Comparison of ENCODE assay signal across 25 cellular contexts in genomic region chr9:5748438-5748837, GRCh38.
"Had no signal": no experiment of that assay in that cellular context is flagged by ENCODE, and none has a peak within 500 bp of the region (broad histone marks: within the 10 kb centered on the region; RNA-seq: fewer than 3 reads in every experiment).

No MANE protein-coding gene starts in this region.

- H3K4me1 ChIP-seq: ascending aorta, body of pancreas had no signal

- H3K9me3 ChIP-seq: ascending aorta, body of pancreas, MG63 had no signal

- H3K36me3 ChIP-seq: MG63 had no signal

- H3K4me3 ChIP-seq: ascending aorta, body of pancreas, MG63 had no signal

- H3K4me1 Mint-ChIP-seq: activated B cell treated with CpG ODN at 0.5 μM for 24 hours had no signal

- H3K27ac Mint-ChIP-seq: activated B cell treated with CpG ODN at 0.5 μM for 24 hours; activated CD4-positive, alpha-beta T cell treated with anti-CD3 and anti-CD28 coated beads, Interleukin-2, amount 10 ng/mL, durations not matched to agents 24 days and 14 days; activated T-helper 2 cell treated with anti-CD3 and anti-CD28 coated beads, Interferon-gamma antibody, Interleukin-2, Interleukin-4, amounts not matched to agents 10 μg/mL and 5 μg/mL and 100 μg/mL, durations not matched to agents 14 hours and 24 hours and 36 hours; T-helper 1 cell treated with Interleukin-12 subunit alpha and Interleukin-12 subunit beta and Interleukin-4 antibody, amounts not matched to agents 30 μg/mL and 1 μg/mL, for 36 hours had no signal

- H3K27me3 ChIP-seq: ascending aorta, body of pancreas, MG63 had no signal

- H3K27ac ChIP-seq: ascending aorta, body of pancreas had no signal

- FAIRE-seq: bronchial epithelial cell, TTC549 had no signal

- ATAC-seq: body of pancreas, PC-3 had no signal

- DNase-seq: activated B cell treated with CpG ODN at 0.5 μM for 24 hours; activated CD4-positive, alpha-beta T cell treated with anti-CD3 and anti-CD28 coated beads for 1 hour; activated CD4-positive, alpha-beta T cell treated with anti-CD3 and anti-CD28 coated beads, Interleukin-2, amount 10 ng/mL, durations not matched to agents 24 days and 14 days; activated CD4-positive, alpha-beta T cell treated with anti-CD3 and anti-CD28 coated beads, Interleukin-2, amount 50 U/mL, for 48 hours; activated gamma-delta T cell treated with Interleukin-2 at 50 U/mL for 16 hours; activated T-cell treated with anti-CD3 and anti-CD28 coated beads for 4 hours; activated T-cell treated with anti-CD3 and anti-CD28 coated beads, Interleukin-2, amount 50 U/mL, for 48 hours; body of pancreas; central memory CD4-positive, alpha-beta T cell; MG63; NCI-H1048; NCI-H146; NCI-H187 treated with DMSO at 0.1 percent for 48 hours; NCI-H2081 treated with DMSO at 0.1 percent for 48 hours; NCI-H446; NCI-H524; PC-3; SHP77 treated with DMSO at 0.1 percent for 48 hours; T-helper 9 cell had no signal

- H3K4me3 Mint-ChIP-seq: activated B cell treated with CpG ODN at 0.5 μM for 24 hours; activated CD4-positive, alpha-beta T cell treated with anti-CD3 and anti-CD28 coated beads, Interleukin-2, amount 10 ng/mL, durations not matched to agents 24 days and 14 days; activated naive CD8-positive, alpha-beta T cell; T-helper 1 cell treated with Interleukin-12 subunit alpha and Interleukin-12 subunit beta and Interleukin-4 antibody, amounts not matched to agents 30 μg/mL and 1 μg/mL, for 36 hours had no signal

- H3K27me3 Mint-ChIP-seq: activated B cell treated with CpG ODN at 0.5 μM for 24 hours; activated CD4-positive, alpha-beta T cell treated with anti-CD3 and anti-CD28 coated beads, Interleukin-2, amount 10 ng/mL, durations not matched to agents 24 days and 14 days; activated naive CD8-positive, alpha-beta T cell had no signal

- H3K9me3 Mint-ChIP-seq: activated CD4-positive, alpha-beta T cell treated with anti-CD3 and anti-CD28 coated beads, Interleukin-2, amount 10 ng/mL, durations not matched to agents 24 days and 14 days; activated T-helper 2 cell treated with anti-CD3 and anti-CD28 coated beads, Interferon-gamma antibody, Interleukin-2, Interleukin-4, amounts not matched to agents 10 μg/mL and 5 μg/mL and 100 μg/mL, durations not matched to agents 14 hours and 24 hours and 36 hours; T-helper 1 cell treated with Interleukin-12 subunit alpha and Interleukin-12 subunit beta and Interleukin-4 antibody, amounts not matched to agents 30 μg/mL and 1 μg/mL, for 36 hours had no signal
